Comparison of ENCODE assay signal across 14 cellular contexts in genomic region chr7:125878235-125878928, GRCh38.
"Had no signal": no experiment of that assay in that cellular context is flagged by ENCODE, and none has a peak within 500 bp of the region (broad histone marks: within the 10 kb centered on the region; RNA-seq: fewer than 3 reads in every experiment).

No MANE protein-coding gene starts in this region.

- H3K9me3 ChIP-seq: esophagus squamous epithelium, tibial nerve, vagina had no signal

- H3K4me3 ChIP-seq: cardiac muscle cell, esophagus squamous epithelium, tibial nerve, vagina had no signal

- DNase-seq: activated B cell treated with CpG ODN at 0.5 μM for 24 hours; activated CD4-positive, alpha-beta T cell treated with anti-CD3 and anti-CD28 coated beads, Interleukin-2, amount 10 ng/mL, durations not matched to agents 7 days and 5 days; activated CD8-positive, alpha-beta memory T cell treated with anti-CD3 and anti-CD28 coated beads for 24 hours; activated naive CD4-positive, alpha-beta T cell treated with anti-CD3 and anti-CD28 coated beads for 36 hours; esophagus squamous epithelium; foreskin fibroblast; head of caudate nucleus; left colon; naive thymus-derived CD8-positive, alpha-beta T cell; right cardiac atrium had no signal

- H3K36me3 ChIP-seq: cardiac muscle cell, esophagus squamous epithelium, tibial nerve, vagina had no signal

- H3K27ac ChIP-seq: cardiac muscle cell, esophagus squamous epithelium, tibial nerve, vagina had no signal

- ATAC-seq: left colon; naive thymus-derived CD8-positive, alpha-beta T cell; right cardiac atrium; stimulated activated effector memory CD8-positive, alpha-beta T cell treated with anti-CD3 and anti-CD28 coated beads, Interleukin-12 subunit alpha, Interleukin-12 subunit beta, amount 100 ng/mL, for 72 hours had no signal

- H3K27me3 ChIP-seq: cardiac muscle cell, esophagus squamous epithelium, tibial nerve, vagina had no signal

- H3K4me1 ChIP-seq: esophagus squamous epithelium, tibial nerve, vagina had no signal
